In genomic region chr10:10110817-10111490, GRCh38 we compare ENCODE assay signal across 21 cellular contexts.
DNase-seq lines count a peak whose midpoint lies in the region; ATAC-seq, FAIRE-seq and TF ChIP-seq lines count a peak whose summit lies in the region.
"Had no signal": no experiment of that assay in that cellular context is flagged by ENCODE, and none has a peak within 500 bp of the region (broad histone marks: within the 10 kb centered on the region; RNA-seq: fewer than 3 reads in every experiment).

No MANE protein-coding gene starts in this region.

- no peaks in the 10 kb centered on the region for H3K4me1 ChIP-seq in effector memory CD4-positive, alpha-beta T cell (ENCODE audit: control insufficient read depth, insufficient read depth, low read length, poor library complexity, severe bottlenecking)
- H3K4me1 ChIP-seq in MM.1S (ENCODE audit: low read length) = no peaks in the 10 kb centered on the region
- H3K4me1 ChIP-seq: A549 had no signal

- DNase-seq in Right ventricle myocardium superior (no peak), cardiac septum (ENCODE audit: low spot score) (no peak), RWPE1 (ENCODE audit: low spot score) (peak; percentile 3), urothelium cell line (ENCODE audit: low spot score) (peak; percentile 23), MM.1S (no peak)
- no peak for DNase-seq in effector memory CD4-positive, alpha-beta T cell
- DNase-seq: 8988T; C1 segment of cervical spinal cord; Calu3; CD4-positive, alpha-beta memory T cell; COR-L47; DMS53; DMS79 treated with DMSO at 0.1 percent for 48 hours; GF-D8; H9 had no signal

- no peaks in the 10 kb centered on the region for H3K36me3 ChIP-seq in neural cell (ENCODE audit: insufficient read depth, low read length)
- no peaks in the 10 kb centered on the region for H3K36me3 ChIP-seq in effector memory CD4-positive, alpha-beta T cell (ENCODE audit: control insufficient read depth, insufficient read depth, low read length)
- no peaks in the 10 kb centered on the region for H3K36me3 ChIP-seq in MM.1S (replicated peaks; ENCODE audit: insufficient read depth, low read length)

- H3K27ac ChIP-seq in RWPE1 = no peak overlapping the region
- H3K27ac ChIP-seq in neural cell (ENCODE audit: low read length) = no peak overlapping the region
- H3K27ac ChIP-seq in effector memory CD4-positive, alpha-beta T cell (ENCODE audit: insufficient read depth, low read length, poor library complexity, severe bottlenecking) = no peak overlapping the region
- no peak overlapping the region for H3K27ac ChIP-seq in MM.1S (ENCODE audit: low read length)
- H3K27ac ChIP-seq: A549 had no signal

- H4K20me1 ChIP-seq in neural cell (ENCODE audit: insufficient read depth) (no peaks in the 10 kb centered on the region), MM.1S (ENCODE audit: insufficient read depth, low read length) (no peaks in the 10 kb centered on the region)

- H3K4me3 ChIP-seq in neural cell (ENCODE audit: low read length) (no peak overlapping the region), MM.1S (ENCODE audit: low read length) (no peak overlapping the region)
- H3K4me3 ChIP-seq in effector memory CD4-positive, alpha-beta T cell (ENCODE audit: insufficient read depth, low read depth, low read length, poor library complexity, severe bottlenecking) = no peak overlapping the region
- H3K4me3 ChIP-seq: A549, GM23338 had no signal

- H2AFZ ChIP-seq in neural cell (ENCODE audit: low read depth, low read length) (no peak overlapping the region), MM.1S (ENCODE audit: low read length) (no peak overlapping the region)
- H2AFZ ChIP-seq: GM23338 had no signal

- no peaks in the 10 kb centered on the region for H3K27me3 ChIP-seq in neural cell (ENCODE audit: insufficient read depth, low read depth, low read length)
- no peaks in the 10 kb centered on the region for H3K27me3 ChIP-seq in effector memory CD4-positive, alpha-beta T cell (replicated peaks; ENCODE audit: control insufficient read depth, insufficient read depth, low read length, poor library complexity, severe bottlenecking)
- H3K27me3 ChIP-seq in MM.1S (replicated peaks; ENCODE audit: insufficient read depth, low read length) = no peaks in the 10 kb centered on the region

- no peak overlapping the region for H3K4me2 ChIP-seq in neural cell (ENCODE audit: low read length)
- no peak overlapping the region for H3K4me2 ChIP-seq in MM.1S (ENCODE audit: low read depth, low read length)
- H3K4me2 ChIP-seq: A549, GM23338 had no signal

- H3F3A ChIP-seq in neural cell (ENCODE audit: insufficient read depth, low read length, poor library complexity, severe bottlenecking) (no peaks in the 10 kb centered on the region), MM.1S (ENCODE audit: insufficient read depth, low read length) (no peaks in the 10 kb centered on the region)

- peak; percentile 12 for TF ChIP-seq EP300 in neural cell (conservative IDR thresholded peaks at IDR 0.05; ENCODE audit: poor library complexity, severe bottlenecking)

- intact Hi-C loops in Right ventricle myocardium superior (cut with DNase I) = no loop called here
- intact Hi-C loops in cardiac septum (cut with DNase I) = no loop called here

- H3K9me3 ChIP-seq in neural cell (ENCODE audit: low read length) (no peaks in the 10 kb centered on the region), MM.1S (replicated peaks; ENCODE audit: insufficient read depth, low read length) (no peaks in the 10 kb centered on the region)
- no peaks in the 10 kb centered on the region for H3K9me3 ChIP-seq in effector memory CD4-positive, alpha-beta T cell (ENCODE audit: control insufficient read depth, low read length)
- H3K9me3 ChIP-seq: A549 had no signal

- H3K9ac ChIP-seq in neural cell (ENCODE audit: low read length) = no peak overlapping the region
- no peak overlapping the region for H3K9ac ChIP-seq in MM.1S (ENCODE audit: low read length)

- POLR2A ChIA-PET in RWPE1 (lab: Yijun Ruan, JAX; ENCODE audit: low non-redundant PET) = no interaction called here

- H3K79me2 ChIP-seq in neural cell (replicated peaks; ENCODE audit: insufficient read depth, low read length) (no peaks in the 10 kb centered on the region), MM.1S (ENCODE audit: low read length) (no peaks in the 10 kb centered on the region)

- ATAC-seq in Right ventricle myocardium superior (ENCODE audit: poor library complexity) = peak; percentile 39
- ATAC-seq: A549, GM23338, HCT116 had no signal

- no peak for FAIRE-seq in urothelium cell line (lab: Jason Lieb, UNC)
- FAIRE-seq: A549, GM12891, GM18507 had no signal

- TF ChIP-seq CTCF in RWPE1 (conservative IDR thresholded peaks at IDR 0.05; ENCODE audit: low read depth) (no peak), neural cell (IDR thresholded peaks at IDR 0.05; ENCODE audit: poor library complexity, severe bottlenecking) (no peak), MM.1S (IDR thresholded peaks at IDR 0.05; ENCODE audit: low read length) (no peak)

- TF ChIP-seq RAD21 in neural cell (conservative IDR thresholded peaks at IDR 0.05) = no peak

- CTCF ChIA-PET in RWPE1 (lab: Yijun Ruan, JAX) = no interaction called here

- H3K9me2 ChIP-seq in neural cell (ENCODE audit: insufficient read depth, low read length) (no peaks in the 10 kb centered on the region), MM.1S (replicated peaks; ENCODE audit: insufficient read depth, low read length) (no peaks in the 10 kb centered on the region)

TF ChIP-seq in neural cell, 6 proteins besides CTCF, POLR2A, EP300 and RAD21:
- TF ChIP-seq TAF1 (IDR thresholded peaks at IDR 0.05; ENCODE audit: low read depth) = no peak
- TF ChIP-seq POLR2AphosphoS5 (IDR thresholded peaks at IDR 0.05) = no peak
- no peak for TF ChIP-seq REST (IDR thresholded peaks at IDR 0.05; ENCODE audit: borderline replicate concordance)
- TF ChIP-seq SMC3 (conservative IDR thresholded peaks at IDR 0.05; ENCODE audit: poor library complexity) = no peak
- TF ChIP-seq EZH2 (IDR thresholded peaks at IDR 0.05; ENCODE audit: borderline replicate concordance, insufficient read depth, low read length, poor library complexity, severe bottlenecking) = no peak

Comparison
In these comparisons a context has a peak if more than half of its experiments do, and no peak if none do; other contexts are left out.
1. DNase-seq: peak in RWPE1 (single experiment) and urothelium cell line (single experiment); none in Right ventricle myocardium superior (single experiment), cardiac septum (single experiment), effector memory CD4-positive, alpha-beta T cell (0 of 3) and MM.1S (single experiment).